Comparison of ENCODE assay signal across 17 cellular contexts in genomic region chr2:230330725-230331124, GRCh38. TPM values are rescaled to one million over a fixed set of nuclear protein-coding genes. Genes with fewer than 3 reads are reported as not detected.
DNase-seq lines count a peak whose midpoint lies in the region; ATAC-seq lines count a peak whose summit lies in the region.
"Had no signal": no experiment of that assay in that cellular context is flagged by ENCODE, and none has a peak within 500 bp of the region (broad histone marks: within the 10 kb centered on the region; RNA-seq: fewer than 3 reads in every experiment).

No MANE protein-coding gene starts in this region.

- DNase-seq in EH (ENCODE audit: low read depth) (peak; percentile 73), M059J (ENCODE audit: low read depth) (peak; percentile 68), astrocyte of the hippocampus (ENCODE audit: low read depth, low spot score) (peak; percentile 8), naive B cell (no peak)
- DNase-seq: body of pancreas, COR-L47, head of caudate nucleus, NCI-H146, NCI-H524, Peyer's patch, T1000 had no signal

- peaks cover 53 to 61% of the 10 kb centered on the region in 2 donors for H3K36me3 Mint-ChIP-seq in naive B cell

- H3K4me1 Mint-ChIP-seq in naive B cell = peaks cover 82 to 93% (median 85%) of the 10 kb centered on the region in 3 donors
- H3K4me1 Mint-ChIP-seq: neural crest cell had no signal

- H3K4me3 Mint-ChIP-seq in naive B cell = peak overlapping the region in 7 of 8 donors; percentile 54 to 98 (median 92)
- H3K4me3 Mint-ChIP-seq: neural crest cell had no signal

- H3K27ac Mint-ChIP-seq in naive B cell = peak overlapping the region in 5 of 6 donors; percentile 19 to 99 (median 75)

- no peaks in the 10 kb centered on the region for H3K27me3 Mint-ChIP-seq in naive B cell
- H3K27me3 Mint-ChIP-seq: IgD-negative memory B cell had no signal

- peaks cover 0 to 3% (median 0%) of the 10 kb centered on the region in 7 donors for H3K9me3 Mint-ChIP-seq in naive B cell
- H3K9me3 Mint-ChIP-seq: IgD-negative memory B cell, neural crest cell had no signal

- ATAC-seq in naive B cell (ENCODE audit: low read depth in 2 of 2) = no peak
- ATAC-seq in GM18519 (IDR thresholded peaks at IDR 0.05; ENCODE audit: low FRiP score, unreplicated experiment) = no peak
- no peak for ATAC-seq in HG02623 (IDR thresholded peaks at IDR 0.05; ENCODE audit: unreplicated experiment)
- no peak for ATAC-seq in HG03097 (IDR thresholded peaks at IDR 0.05; ENCODE audit: low FRiP score, unreplicated experiment)
- ATAC-seq: body of pancreas, left lobe of liver had no signal

RNA-seq across cellular contexts. Expression of gene SP140L, which starts 3.7 kb away (rescaled TPM):
- 7.6 and 11.2 TPM in 2 replicates for total RNA-seq in M059J (2014; rRNA removed; shearing (Covaris generic))
- 10 to 100 TPM; 48.5 to 82.4 (median 54.0) TPM for polyA plus RNA-seq in naive B cell (ENCODE audit: low read depth in 6 of 6)
